ENCODE assay signal across 8 cellular contexts in the genomic region with DNA sequence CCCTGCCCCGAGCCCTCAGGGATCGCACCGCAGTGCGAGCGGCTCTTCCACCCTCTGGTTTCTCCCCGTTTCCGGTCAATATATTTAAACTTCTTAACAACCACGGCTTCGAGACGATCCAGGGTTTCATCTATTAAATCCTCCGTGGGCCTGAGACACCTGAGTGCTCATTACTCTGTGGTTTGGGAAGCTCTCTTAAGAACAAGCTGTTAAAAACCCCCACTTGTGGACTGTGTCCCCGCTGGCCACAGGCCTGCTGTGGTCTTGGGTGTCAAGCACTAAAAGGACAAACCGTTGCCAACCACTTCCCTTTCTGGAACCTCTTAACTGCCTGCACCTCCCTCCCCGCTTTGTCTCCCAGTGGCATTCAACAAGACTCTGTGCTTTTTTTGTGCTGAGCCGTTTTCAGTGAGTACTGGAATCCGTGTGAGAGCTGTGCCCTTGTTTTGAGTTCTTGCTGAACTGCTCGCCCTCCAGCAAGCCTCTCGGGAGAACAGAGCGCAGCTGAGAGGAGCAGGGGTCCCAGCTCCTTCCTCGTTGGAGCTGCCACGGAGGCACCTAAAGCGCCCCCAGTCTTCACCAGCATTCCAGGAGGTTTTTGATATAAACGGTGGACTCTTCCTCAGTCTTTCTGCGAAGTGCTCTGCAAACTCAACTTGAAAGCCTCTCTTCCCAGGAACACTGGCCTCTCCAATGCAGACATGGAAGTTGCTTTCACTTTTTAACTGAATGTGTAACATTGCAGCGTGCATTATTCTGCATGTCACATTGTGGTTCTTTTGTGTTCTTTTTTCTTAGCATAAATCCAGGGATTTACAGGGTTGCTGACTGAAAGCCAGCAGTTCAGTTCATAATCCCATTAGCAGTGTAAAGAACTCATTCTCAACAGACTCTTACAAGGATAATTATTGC. TPM values are rescaled to one million over a fixed set of nuclear protein-coding genes. Genes with fewer than 3 reads are reported as not detected.
DNase-seq lines count a peak whose midpoint lies in the region; ATAC-seq and TF ChIP-seq lines count a peak whose summit lies in the region.

No MANE protein-coding gene starts in this region.

- CTCF ChIA-PET in activated naive CD4-positive, alpha-beta T cell treated with anti-CD3 and anti-CD28 coated beads for 36 hours (lab: Charles Lee) = interaction anchor here (0.6 to 0.8 kb wide), 2 partner anchors 56 to 204 kb away, joined by 3 read pairs; no protein-coding TSS in a partner anchor
- CTCF ChIA-PET in T-cell (lab: Charles Lee) = no interaction called here

- H3K9me3 ChIP-seq in endodermal cell (ENCODE audit: control insufficient read depth, low read length) = no peaks in the 10 kb centered on the region

- H3K9me3 Mint-ChIP-seq in activated naive CD4-positive, alpha-beta T cell treated with anti-CD3 and anti-CD28 coated beads for 36 hours = no peaks in the 10 kb centered on the region
- H3K9me3 Mint-ChIP-seq in T-cell (no peaks in the 10 kb centered on the region), endodermal cell (no peaks in the 10 kb centered on the region)

- H3K4me1 ChIP-seq in endodermal cell (ENCODE audit: control insufficient read depth, insufficient read depth, low read length) = no peaks in the 10 kb centered on the region

- no peak overlapping the region for H3K27ac Mint-ChIP-seq in activated naive CD4-positive, alpha-beta T cell treated with anti-CD3 and anti-CD28 coated beads for 36 hours
- H3K27ac Mint-ChIP-seq in T-cell = peak overlapping the region in 1 of 2 donors; percentile 17
- no peak overlapping the region for H3K27ac Mint-ChIP-seq in endodermal cell

- POLR2A ChIA-PET in T-cell (lab: Charles Lee) = no interaction called here

- H3K4me3 ChIP-seq in endodermal cell (ENCODE audit: low read length) (peak overlapping the region; percentile 66), lower leg skin (ENCODE audit: low read depth, poor library complexity, severe bottlenecking) (peak overlapping the region; percentile 85)

- TF ChIP-seq POLR2A in lower leg skin (IDR thresholded peaks at IDR 0.05) = no peak

- no peak for DNase-seq in activated naive CD4-positive, alpha-beta T cell treated with anti-CD3 and anti-CD28 coated beads for 36 hours
- no peak for DNase-seq in activated naive CD4-positive, alpha-beta T cell treated with Interleukin-2 at 50 U/mL for 16 hours
- DNase-seq in T-cell = peak in 1 of 34 experiments; percentile 28
- peak; percentile 78 for DNase-seq in endodermal cell
- peak; percentile 57 to 87 for DNase-seq in lower leg skin (ENCODE audit: low spot score in 2 of 2)
- peak; percentile 50 for DNase-seq in stromal cell of bone marrow (ENCODE audit: low read depth)

- 19 to 21% methylated on average over 14 to 25 of the region's 25 CpGs for WGBS in endodermal cell (ENCODE audit: insufficient coverage in 1 of 2, insufficient read length in 1 of 2), 2 experiments
- WGBS in lower leg skin, 2 donors = 1 to 2% methylated on average over 25 of the region's 25 CpGs

- no peaks in the 10 kb centered on the region for H3K36me3 ChIP-seq in endodermal cell (ENCODE audit: control insufficient read depth, insufficient read depth, low read length)

- H3K9ac ChIP-seq in endodermal cell (ENCODE audit: extremely low read depth, low read length, poor library complexity, severe bottlenecking) = no peak overlapping the region

- peaks cover 59% of the 10 kb centered on the region for H3K27me3 Mint-ChIP-seq in activated naive CD4-positive, alpha-beta T cell treated with anti-CD3 and anti-CD28 coated beads for 36 hours (ENCODE audit: low read depth)
- H3K27me3 Mint-ChIP-seq in T-cell (peaks cover 65 to 67% of the 10 kb centered on the region in 2 donors), endodermal cell (ENCODE audit: insufficient read depth) (peaks cover 72% of the 10 kb centered on the region)

- no peaks in the 10 kb centered on the region for H3K36me3 Mint-ChIP-seq in activated naive CD4-positive, alpha-beta T cell treated with anti-CD3 and anti-CD28 coated beads for 36 hours (ENCODE audit: low read depth)
- H3K36me3 Mint-ChIP-seq in T-cell = no peaks in the 10 kb centered on the region
- H3K36me3 Mint-ChIP-seq in endodermal cell (ENCODE audit: low read depth) = no peaks in the 10 kb centered on the region

- TF ChIP-seq CTCF in endodermal cell (conservative IDR thresholded peaks at IDR 0.05) (no peak), lower leg skin (IDR thresholded peaks at IDR 0.05) (no peak)

- intact Hi-C loops in activated naive CD4-positive, alpha-beta T cell treated with anti-CD3 and anti-CD28 coated beads for 36 hours (cut with micrococcal nuclease) = no loop called here
- intact Hi-C loops in lower leg skin (cut with DNase I; ENCODE audit: low total_unique reads) = no loop called here

- peak overlapping the region; percentile 65 for H3K4me3 Mint-ChIP-seq in activated naive CD4-positive, alpha-beta T cell treated with anti-CD3 and anti-CD28 coated beads for 36 hours
- H3K4me3 Mint-ChIP-seq in T-cell (peak overlapping the region; percentile 76 to 91 (median 79)), endodermal cell (peak overlapping the region; percentile 64)

- peaks cover 11% of the 10 kb centered on the region for H3K4me1 Mint-ChIP-seq in activated naive CD4-positive, alpha-beta T cell treated with anti-CD3 and anti-CD28 coated beads for 36 hours (ENCODE audit: low read depth)
- H3K4me1 Mint-ChIP-seq in T-cell (peaks cover 14 to 21% (median 18%) of the 10 kb centered on the region in 3 donors), endodermal cell (peaks cover 10% of the 10 kb centered on the region)

- peaks cover 56% of the 10 kb centered on the region for H3K27me3 ChIP-seq in endodermal cell (ENCODE audit: control insufficient read depth, insufficient read depth, low read length, poor library complexity, severe bottlenecking)

- ATAC-seq in HG03196 (IDR thresholded peaks at IDR 0.05; ENCODE audit: unreplicated experiment) (peak; percentile 50), T-cell (replicated peaks in 1 of 4) (peak in 3 of 4 experiments; percentile 12 to 29 (median 12)), GM18517 (IDR thresholded peaks at IDR 0.05; ENCODE audit: unreplicated experiment) (no peak)

- H3K27ac ChIP-seq in endodermal cell (ENCODE audit: low read depth, low read length) = peak overlapping the region; percentile 50

RNA-seq across cellular contexts. Expression of gene IGFBP7, which starts 0.7 kb away (rescaled TPM):
- total RNA-seq in activated naive CD4-positive, alpha-beta T cell treated with anti-CD3 and anti-CD28 coated beads for 36 hours = under 1 TPM in 1 of 2 experiments, not detected in 1; 0.17 TPM
- total RNA-seq in T-cell (1 to 10 TPM in 4 of 5 donors, not detected in 1; 1.9 to 2.4 (median 2.0) TPM), endodermal cell (1 to 10 TPM in 1 of 2 donors, not detected in 1; 1.1 TPM), lower leg skin (100 to 1,000 TPM; 122 to 324 (median 168) TPM)
- polyA plus RNA-seq in endodermal cell (2013, experiment 1 of 2) = 31.0 TPM
- 50.6 TPM for polyA plus RNA-seq in endodermal cell (2013, experiment 2 of 2)

Comparison
In these comparisons a context has a peak if more than half of its experiments do, and no peak if none do; other contexts are left out.
1. DNase-seq: peak in endodermal cell (single experiment), lower leg skin (2 of 2) and stromal cell of bone marrow (single experiment); none in activated naive CD4-positive, alpha-beta T cell treated with anti-CD3 and anti-CD28 coated beads for 36 hours (single experiment) and activated naive CD4-positive, alpha-beta T cell treated with Interleukin-2 at 50 U/mL for 16 hours (single experiment).
2. RNA of gene IGFBP7, which starts 0.7 kb away (total RNA-seq): 122 to 324 TPM in lower leg skin; 1.9 to 2.4 TPM in T-cell, 1.1 TPM in endodermal cell and 0.17 TPM in activated naive CD4-positive, alpha-beta T cell treated with anti-CD3 and anti-CD28 coated beads for 36 hours; every median in the first group is over 10 times any median in the second.
3. Peak in every context shown above with its lines, with median percentiles within 50 percentile points of each other: H3K4me3 Mint-ChIP-seq.